ENCODE assay signal across 8 cellular contexts in genomic region chrX:154051210-154051810, GRCh38. TPM values are rescaled to one million over a fixed set of nuclear protein-coding genes. Genes with fewer than 3 reads are reported as not detected.
DNase-seq lines count a peak whose midpoint lies in the region; ATAC-seq and TF ChIP-seq lines count a peak whose summit lies in the region.

No MANE protein-coding gene starts in this region.

- BruUV-seq in Panc1 (replicated peaks; lab: Mats Ljungman, UMichigan): no TSS peak

- H4K12ac ChIP-seq in trophoblast cell (ENCODE audit: low read depth, low read length): no peak overlapping the region

- no peaks in the 10 kb centered on the region for H3K79me1 ChIP-seq in trophoblast cell (ENCODE audit: low read length)

- in situ Hi-C loops in Panc1 (cut with HindIII; ENCODE audit: low pct_unique_long_range_greater_than_20kb, low sequenced_read_pairs): no loop called here

- peaks cover 11% of the 10 kb centered on the region for H3K4me1 Mint-ChIP-seq in CD14-positive monocyte
- peaks cover 25% of the 10 kb centered on the region for H3K4me1 Mint-ChIP-seq in type B pancreatic cell (ENCODE audit: unreplicated experiment)

- intact Hi-C loops in CD14-positive monocyte (cut with micrococcal nuclease): loop anchor here in 1 of 2 donors (5.0 kb wide), 1 partner anchor 39 kb away; no protein-coding TSS in a partner anchor
- intact Hi-C loops in Panc1 (cut with micrococcal nuclease; ENCODE audit: unreplicated experiment): no loop called here

- no peak overlapping the region for H2BK5ac ChIP-seq in trophoblast cell (ENCODE audit: low read depth, low read length, poor library complexity)

- peaks cover 49 to 50% of the 10 kb centered on the region in 2 donors for H3K36me3 Mint-ChIP-seq in CD14-positive monocyte
- peaks cover 8% of the 10 kb centered on the region for H3K36me3 Mint-ChIP-seq in type B pancreatic cell

- H2BK120ac ChIP-seq in trophoblast cell (ENCODE audit: insufficient read depth, low read length, poor library complexity): no peak overlapping the region

- no peak overlapping the region for H2BK12ac ChIP-seq in trophoblast cell (ENCODE audit: low read length)

- no peaks in the 10 kb centered on the region for H3K27me3 ChIP-seq in Panc1 (ENCODE audit: control insufficient read depth, insufficient read depth, low read length)
- H3K27me3 ChIP-seq in trophoblast cell (ENCODE audit: insufficient read depth, low read length): no peaks in the 10 kb centered on the region

- POLR2A ChIA-PET in Panc1 (lab: Charles Lee): no interaction called here

- H3K9me3 ChIP-seq in Panc1 (ENCODE audit: control insufficient read depth, insufficient read depth, low read depth, low read length): no peaks in the 10 kb centered on the region
- no peaks in the 10 kb centered on the region for H3K9me3 ChIP-seq in trophoblast cell (ENCODE audit: insufficient read depth, low read depth, low read length)

- no peak overlapping the region for H3K27ac ChIP-seq in Panc1 (ENCODE audit: low read length)
- no peak overlapping the region for H3K27ac ChIP-seq in trophoblast cell (ENCODE audit: low read depth, low read length)

- H3K36me3 ChIP-seq in Panc1 (ENCODE audit: control insufficient read depth, insufficient read depth, low read length) (no peaks in the 10 kb centered on the region; the same call in 1 of the 2 replicates), trophoblast cell (ENCODE audit: control insufficient read depth in 1 of 2, insufficient read depth in 2 of 2, low read length in 2 of 2) (peaks cover 7 to 11% of the 10 kb centered on the region in 2 experiments)

- no peak overlapping the region for H3K9ac ChIP-seq in trophoblast cell (ENCODE audit: low read length)

- no peak overlapping the region for H4K91ac ChIP-seq in trophoblast cell (ENCODE audit: low read depth, low read length)

- H3K4me3 Mint-ChIP-seq in CD14-positive monocyte (no peak overlapping the region), type B pancreatic cell (no peak overlapping the region)

- CTCF ChIA-PET in Panc1 (lab: Charles Lee): interaction anchor here (0.5 kb wide), 1 partner anchor 42 kb away, joined by 6 read pairs; no protein-coding TSS in a partner anchor

- H3K14ac ChIP-seq in trophoblast cell (ENCODE audit: low read length): no peak overlapping the region

- DNase-seq in CD14-positive monocyte (ENCODE audit: low spot score): peak; percentile 64
- peak; percentile 35 for DNase-seq in HCEC 1CT
- DNase-seq in Panc1 (ENCODE audit: low read depth, low spot score): peak; percentile 33
- peak; percentile 37 for DNase-seq in activated T-helper 1 cell treated with Interleukin-2 at 50 U/mL for 16 hours (ENCODE audit: low read depth)
- peak; percentile 73 for DNase-seq in fibroblast of villous mesenchyme (ENCODE audit: low read depth)
- peak; percentile 46 to 74 for DNase-seq in trophoblast cell
- DNase-seq in type B pancreatic cell (ENCODE audit: extremely low spot score, unreplicated experiment): no peak

- no peak overlapping the region for H3K4ac ChIP-seq in trophoblast cell (ENCODE audit: low read depth, low read length)

- H3K23ac ChIP-seq in trophoblast cell (ENCODE audit: low read length): no peak overlapping the region

- H3K4me1 ChIP-seq in Panc1 (ENCODE audit: control insufficient read depth, insufficient read depth, low read length): peaks cover 33% of the 10 kb centered on the region
- peaks cover 8 to 14% of the 10 kb centered on the region in 2 experiments for H3K4me1 ChIP-seq in trophoblast cell (ENCODE audit: control insufficient read depth in 1 of 2, insufficient read depth in 2 of 2, low read length in 2 of 2)

- no peak overlapping the region for H4K8ac ChIP-seq in trophoblast cell (ENCODE audit: low read depth, low read length)

- H3K9me3 Mint-ChIP-seq in CD14-positive monocyte: peaks cover 0 to 2% (median 0%) of the 10 kb centered on the region in 7 donors
- no peaks in the 10 kb centered on the region for H3K9me3 Mint-ChIP-seq in type B pancreatic cell

- no peaks in the 10 kb centered on the region for H3K79me2 ChIP-seq in trophoblast cell (ENCODE audit: control insufficient read depth, insufficient read depth, low read length, poor library complexity)

- no peak overlapping the region for H2AK5ac ChIP-seq in trophoblast cell (ENCODE audit: low read length)

- TF ChIP-seq CTCF in CD14-positive monocyte (IDR thresholded peaks at IDR 0.05): peak; percentile 70
- TF ChIP-seq CTCF in Panc1 (IDR thresholded peaks at IDR 0.05): peak; percentile 89
- TF ChIP-seq CTCF in fibroblast of villous mesenchyme (IDR thresholded peaks at IDR 0.05; ENCODE audit: insufficient read depth, low read depth, low read length): peak; percentile 77
- TF ChIP-seq CTCF in type B pancreatic cell (conservative IDR thresholded peaks at IDR 0.05): peak; percentile 77

- H3K4me2 ChIP-seq in trophoblast cell (ENCODE audit: low read length): no peak overlapping the region

- no CpG with 5 or more reads among the region's 8 CpGs for WGBS in trophoblast cell (ENCODE audit: extremely low coverage, insufficient coverage, insufficient read length)

- H3K27ac Mint-ChIP-seq in CD14-positive monocyte (peak overlapping the region in 6 of 7 donors; percentile 5 to 90 (median 73)), type B pancreatic cell (peak overlapping the region; percentile 55)

- H3K27me3 Mint-ChIP-seq in CD14-positive monocyte (ENCODE audit: low read depth in 3 of 3): peaks cover 0 to 39% (median 3%) of the 10 kb centered on the region in 3 donors
- no peaks in the 10 kb centered on the region for H3K27me3 Mint-ChIP-seq in type B pancreatic cell

- no peak overlapping the region for H2AFZ ChIP-seq in trophoblast cell (ENCODE audit: insufficient read depth, low read length, poor library complexity)

- ATAC-seq in Panc1 (peak; percentile 80), HG03159 (IDR thresholded peaks at IDR 0.05; ENCODE audit: unreplicated experiment) (no peak)

- H3K18ac ChIP-seq in trophoblast cell (ENCODE audit: low read length): no peak overlapping the region

- H3K4me3 ChIP-seq in Panc1 (ENCODE audit: low read depth in 2 of 2, low read length in 2 of 2) (no peak overlapping the region), fibroblast of villous mesenchyme (ENCODE audit: low read depth, low read length) (no peak overlapping the region), trophoblast cell (ENCODE audit: low read depth, low read length) (no peak overlapping the region)

RNA-seq across cellular contexts. Expression of gene IRAK1, which starts 31.6 kb away (rescaled TPM):
- polyA plus RNA-seq in CD14-positive monocyte: 10 to 100 TPM; 47.8 to 49.5 TPM
- total RNA-seq in Panc1 (2021; ENCODE audit: unreplicated experiment): 432 TPM
- polyA plus RNA-seq in Panc1 (2012; ENCODE audit: insufficient read length): 588 TPM
- total RNA-seq in fibroblast of villous mesenchyme: 62.6 and 102 TPM in 2 replicates
- polyA plus RNA-seq in trophoblast cell (2013): 31.0 and 31.6 TPM in 2 replicates
- total RNA-seq in type B pancreatic cell (ENCODE audit: low replicate concordance): 83.8 and 86.1 TPM in 2 replicates

RNA-seq across cellular contexts. Expression of gene MECP2, which starts 46.2 kb away (rescaled TPM):
- 1 to 10 TPM; 5.2 to 9.6 TPM for polyA plus RNA-seq in CD14-positive monocyte
- 88.9 TPM for total RNA-seq in Panc1 (2021; ENCODE audit: unreplicated experiment)
- 49.7 TPM for polyA plus RNA-seq in Panc1 (2012; ENCODE audit: insufficient read length)
- 25.1 and 28.5 TPM in 2 replicates for total RNA-seq in fibroblast of villous mesenchyme
- polyA plus RNA-seq in trophoblast cell (2013): 13.4 and 13.5 TPM in 2 replicates
- total RNA-seq in type B pancreatic cell (ENCODE audit: low replicate concordance): 32.0 and 37.7 TPM in 2 replicates
